Comparison of ENCODE assay signal across 29 cellular contexts in the genomic region with DNA sequence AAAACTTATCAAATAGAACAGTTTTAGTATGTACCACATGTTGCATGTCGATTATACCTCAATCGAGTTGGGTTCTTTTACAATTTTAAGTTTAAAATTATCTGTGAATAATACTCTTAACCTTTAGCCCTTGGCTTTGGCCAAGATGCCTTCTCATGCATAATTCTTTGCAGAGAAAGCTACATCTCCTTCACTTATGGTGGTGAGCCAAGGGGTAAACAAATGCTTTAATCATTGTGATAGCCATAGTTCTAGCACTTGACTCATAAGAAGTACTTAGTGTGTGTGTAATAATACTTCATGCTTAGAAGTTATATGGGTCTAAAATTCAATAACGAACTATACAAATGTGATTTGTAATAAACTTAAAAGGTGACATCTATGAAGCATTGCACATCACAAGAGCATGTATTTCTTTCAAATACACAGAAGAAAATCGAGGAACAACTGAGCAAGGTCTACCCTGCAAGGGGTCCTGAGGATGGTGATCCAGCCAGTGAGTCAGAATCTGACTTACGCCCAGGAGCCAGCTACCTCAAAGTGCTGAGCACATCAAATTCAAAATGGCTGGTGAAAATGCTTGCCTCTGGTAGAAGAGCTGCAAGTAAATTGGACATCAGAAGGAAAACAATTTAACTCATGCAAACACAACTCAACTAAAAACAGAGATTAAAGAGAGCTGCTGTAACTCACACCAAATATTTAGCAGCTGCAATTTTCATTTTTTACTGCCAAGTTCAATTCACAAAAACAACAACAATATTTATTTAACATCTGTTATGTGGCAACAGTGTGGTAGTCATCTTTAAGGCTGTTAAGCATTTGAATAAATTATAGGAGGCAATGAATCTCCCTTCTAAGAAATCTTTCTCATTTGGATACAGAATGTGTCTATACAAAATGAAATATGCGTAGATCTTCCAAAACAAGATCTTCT. TPM values are rescaled to one million over a fixed set of nuclear protein-coding genes. Genes with fewer than 3 reads are reported as not detected.
A peak's percentile ranks its signal among the peaks of the same experiment; 100 is the strongest.
DNase-seq lines count a peak whose midpoint lies in the region; ATAC-seq, FAIRE-seq and TF ChIP-seq lines count a peak whose summit lies in the region.
"Had no signal": no experiment of that assay in that cellular context is flagged by ENCODE, and none has a peak within 500 bp of the region (broad histone marks: within the 10 kb centered on the region; RNA-seq: fewer than 3 reads in every experiment).

No MANE protein-coding gene starts in this region.

- no peak for ATAC-seq in CD4-positive, alpha-beta T cell (ENCODE audit: poor library complexity)
- ATAC-seq in HG03025 (IDR thresholded peaks at IDR 0.05; ENCODE audit: low FRiP score, unreplicated experiment), result no peak
- ATAC-seq: HCT116, left ventricle myocardium superior, psoas muscle had no signal

- TF ChIP-seq POLR2A in GM12891 (IDR thresholded peaks at IDR 0.05; ENCODE audit: low read depth, low read length), result no peak
- TF ChIP-seq POLR2A in uterus (IDR thresholded peaks at IDR 0.05), result no peak

- H3K4me1 Mint-ChIP-seq in CD4-positive, alpha-beta T cell (ENCODE audit: low read depth), result peaks cover 79% of the 10 kb centered on the region

- DNase-seq in CD4-positive, alpha-beta T cell, result no peak
- DNase-seq in GM12891 (ENCODE audit: insufficient read length, low spot score) (no peak), adipocyte (ENCODE audit: low read depth) (peak; percentile 31), fibroblast of the aortic adventitia (ENCODE audit: low read depth) (peak; percentile 52), uterus (no peak), midbrain (lab: John Stamatoyannopoulos, UW) (no peak)
- DNase-seq in stimulated activated naive CD4-positive, alpha-beta T cell treated with Interleukin-2 at 50 U/mL for 16 hours (lab: John Stamatoyannopoulos, UW), result no peak
- DNase-seq: activated CD4-positive, alpha-beta T cell treated with anti-CD3 and anti-CD28 coated beads, Interleukin-2, amount 50 U/mL, for 1 hour; activated CD8-positive, alpha-beta memory T cell treated with anti-CD3 and anti-CD28 coated beads, Interleukin-2, amount 50 U/mL, for 48 hours; activated gamma-delta T cell treated with Interleukin-2 at 50 U/mL for 16 hours; aorta; COR-L47; DND-41; effector CD4-positive, alpha-beta T cell; left ventricle myocardium superior; NCI-H187; NCI-H2227 treated with DMSO at 0.1 percent for 48 hours; NCI-H82; psoas muscle; SHP77 treated with DMSO at 0.1 percent for 48 hours; stimulated activated CD4-positive, alpha-beta T cell treated with anti-CD3 and anti-CD28 coated beads, Interleukin-2, amount 100 ng/mL, for 48 hours; transverse colon; WERI-Rb-1 had no signal

- H3K4me1 ChIP-seq in adipocyte (ENCODE audit: control insufficient read depth, insufficient read depth, low read length) (peaks cover 27% of the 10 kb centered on the region), uterus (no peaks in the 10 kb centered on the region)
- H3K4me1 ChIP-seq: psoas muscle had no signal

- no peak overlapping the region for H3K9ac ChIP-seq in adipocyte (ENCODE audit: low read length)

- H3K27me3 Mint-ChIP-seq in CD4-positive, alpha-beta T cell, result no peaks in the 10 kb centered on the region
- H3K27me3 Mint-ChIP-seq: stimulated activated naive CD8-positive, alpha-beta T cell treated with anti-CD3 and anti-CD28 coated beads, Interleukin-15, Interleukin-2, amounts not matched to agents 100 ng/mL and 50 ng/mL, for 24 hours had no signal

- FAIRE-seq in GM12891 (lab: Jason Lieb, UNC), result peak; percentile 41

- peak overlapping the region; percentile 22 for H3K27ac ChIP-seq in CD4-positive, alpha-beta T cell (ENCODE audit: low read depth, low read length)
- H3K27ac ChIP-seq in uterus, result no peak overlapping the region
- H3K27ac ChIP-seq: psoas muscle, WERI-Rb-1 had no signal

- H3K9me3 Mint-ChIP-seq in CD4-positive, alpha-beta T cell, result peaks cover 2% of the 10 kb centered on the region
- H3K9me3 Mint-ChIP-seq: stimulated activated naive CD8-positive, alpha-beta T cell treated with anti-CD3 and anti-CD28 coated beads, Interleukin-15, Interleukin-2, amounts not matched to agents 100 ng/mL and 50 ng/mL, for 24 hours; T-helper 1 cell treated with Interleukin-12 subunit alpha and Interleukin-12 subunit beta and Interleukin-4 antibody, amounts not matched to agents 30 μg/mL and 1 μg/mL, for 36 hours had no signal

- POLR2A ChIA-PET in CD4-positive, alpha-beta T cell (lab: Charles Lee), result interaction anchor here (3.5 kb wide), 1 partner anchor 19 kb away, joined by 24 read pairs; no protein-coding TSS in a partner anchor

- CTCF ChIA-PET in CD4-positive, alpha-beta T cell (lab: Charles Lee), result interaction anchor here (1.0 to 1.4 kb wide), 3 partner anchors 17 to 64 kb away, joined by 3 to 4 read pairs (median 3); no protein-coding TSS in a partner anchor

- H3K4me3 Mint-ChIP-seq in CD4-positive, alpha-beta T cell, result no peak overlapping the region
- H3K4me3 Mint-ChIP-seq: stimulated activated naive CD8-positive, alpha-beta T cell treated with anti-CD3 and anti-CD28 coated beads, Interleukin-15, Interleukin-2, amounts not matched to agents 100 ng/mL and 50 ng/mL, for 24 hours; T-helper 1 cell treated with Interleukin-12 subunit alpha and Interleukin-12 subunit beta and Interleukin-4 antibody, amounts not matched to agents 30 μg/mL and 1 μg/mL, for 36 hours had no signal

- H3K27ac Mint-ChIP-seq in CD4-positive, alpha-beta T cell, result peak overlapping the region; percentile 95
- H3K27ac Mint-ChIP-seq: T-helper 1 cell treated with Interleukin-12 subunit alpha and Interleukin-12 subunit beta and Interleukin-4 antibody, amounts not matched to agents 30 μg/mL and 1 μg/mL, for 36 hours had no signal

- no peaks in the 10 kb centered on the region for H3K9me3 ChIP-seq in CD4-positive, alpha-beta T cell (ENCODE audit: control insufficient read depth, low read length)
- no peaks in the 10 kb centered on the region for H3K9me3 ChIP-seq in adipocyte (ENCODE audit: control insufficient read depth, low read length)
- H3K9me3 ChIP-seq in uterus, result no peaks in the 10 kb centered on the region
- H3K9me3 ChIP-seq: esophagus muscularis mucosa, psoas muscle, transverse colon had no signal

- H3K4me3 ChIP-seq in adipocyte (ENCODE audit: low read length) (no peak overlapping the region), fibroblast of the aortic adventitia (ENCODE audit: low read depth, low read length) (no peak overlapping the region), uterus (no peak overlapping the region)
- H3K4me3 ChIP-seq: esophagus muscularis mucosa, psoas muscle, smooth muscle cell, transverse colon had no signal

- no peak for TF ChIP-seq CTCF in CD4-positive, alpha-beta T cell (IDR thresholded peaks at IDR 0.05)
- TF ChIP-seq CTCF in fibroblast of the aortic adventitia (IDR thresholded peaks at IDR 0.05; ENCODE audit: insufficient read depth, low read length) (no peak), uterus (IDR thresholded peaks at IDR 0.05) (no peak)

- H3K36me3 Mint-ChIP-seq in CD4-positive, alpha-beta T cell (ENCODE audit: low read depth), result no peaks in the 10 kb centered on the region

- intact Hi-C loops in CD4-positive, alpha-beta T cell (cut with DNase I, micrococcal nuclease), result no loop called here
- intact Hi-C loops in uterus (cut with DNase I; ENCODE audit: low total_unique reads), result no loop called here

- H3K36me3 ChIP-seq in adipocyte (ENCODE audit: control insufficient read depth, insufficient read depth, low read length, severe bottlenecking) (no peaks in the 10 kb centered on the region), uterus (no peaks in the 10 kb centered on the region)
- H3K36me3 ChIP-seq: esophagus muscularis mucosa, transverse colon, WERI-Rb-1 had no signal

- no peaks in the 10 kb centered on the region for H3K27me3 ChIP-seq in CD4-positive, alpha-beta T cell (ENCODE audit: control insufficient read depth, insufficient read depth, low read length)
- H3K27me3 ChIP-seq in adipocyte (replicated peaks; ENCODE audit: control insufficient read depth, insufficient read depth, low read length) (no peaks in the 10 kb centered on the region), uterus (no peaks in the 10 kb centered on the region)
- H3K27me3 ChIP-seq: esophagus muscularis mucosa, transverse colon had no signal

TF ChIP-seq in GM12891, 5 proteins besides CTCF, POLR2A, EP300 and RAD21:
- TF ChIP-seq TAF1 (IDR thresholded peaks at IDR 0.05; ENCODE audit: low read depth, low read length), result no peak
- TF ChIP-seq PAX5 (IDR thresholded peaks at IDR 0.05; ENCODE audit: insufficient read depth, low read length, severe bottlenecking), result no peak
- no peak for TF ChIP-seq POU2F2 (IDR thresholded peaks at IDR 0.05; ENCODE audit: low read depth, low read length)
- no peak for TF ChIP-seq SPI1 (IDR thresholded peaks at IDR 0.05; ENCODE audit: low read depth, low read length)
- TF ChIP-seq POLR2AphosphoS5 (IDR thresholded peaks at IDR 0.05; ENCODE audit: low read depth, low read length), result no peak

RNA-seq across cellular contexts. Expression of a gene that starts 23.8 kb away (rescaled TPM):
- 10 to 100 TPM; 82.6 to 91.8 TPM for total RNA-seq in CD4-positive, alpha-beta T cell
- polyA plus RNA-seq in GM12891 (2012; ENCODE audit: low read depth, missing spikeins), result 62.5 TPM
- total RNA-seq in fibroblast of the aortic adventitia (ENCODE audit: low replicate concordance), result 51.8 and 59.4 TPM in 2 replicates
- total RNA-seq in uterus, result 10 to 100 TPM; 25.6 to 50.6 (median 33.5) TPM

Comparison
In these comparisons a context has a peak if more than half of its experiments do, and no peak if none do; other contexts are left out.
1. DNase-seq: peak in adipocyte (single experiment) and fibroblast of the aortic adventitia (single experiment); none in CD4-positive, alpha-beta T cell (0 of 10), GM12891 (single experiment), uterus (0 of 2), stimulated activated naive CD4-positive, alpha-beta T cell treated with Interleukin-2 at 50 U/mL for 16 hours (single experiment) and midbrain (single experiment).